24 cellular contexts compared by ENCODE assay signal in genomic region chr6:143804835-143805239, GRCh38. TPM values are rescaled to one million over a fixed set of nuclear protein-coding genes. Genes with fewer than 3 reads are reported as not detected.
DNase-seq lines count a peak whose midpoint lies in the region; ATAC-seq, FAIRE-seq and TF ChIP-seq lines count a peak whose summit lies in the region.
"Had no signal": no experiment of that assay in that cellular context is flagged by ENCODE, and none has a peak within 500 bp of the region (broad histone marks: within the 10 kb centered on the region; RNA-seq: fewer than 3 reads in every experiment).

No MANE protein-coding gene starts in this region.

- peak overlapping the region; percentile 84 for H3K27ac Mint-ChIP-seq in activated T-helper 2 cell treated with anti-CD3 and anti-CD28 coated beads, Interferon-gamma antibody, Interleukin-2, Interleukin-4, amounts not matched to agents 10 μg/mL and 5 μg/mL and 100 μg/mL, durations not matched to agents 14 hours and 24 hours and 36 hours
- H3K27ac Mint-ChIP-seq: activated B cell treated with CpG ODN at 0.5 μM for 24 hours; activated CD8-positive, alpha-beta memory T cell treated with anti-CD3 and anti-CD28 coated beads, Interleukin-2, amount 10 ng/mL, durations not matched to agents 7 days and 5 days had no signal

- peaks cover 52% of the 10 kb centered on the region for H3K4me1 Mint-ChIP-seq in activated T-helper 2 cell treated with anti-CD3 and anti-CD28 coated beads, Interferon-gamma antibody, Interleukin-2, Interleukin-4, amounts not matched to agents 10 μg/mL and 5 μg/mL and 100 μg/mL, durations not matched to agents 14 hours and 24 hours and 36 hours (ENCODE audit: low read depth)
- H3K4me1 Mint-ChIP-seq: activated B cell treated with CpG ODN at 0.5 μM for 24 hours, brain had no signal

- intact Hi-C loops in activated T-helper 2 cell treated with anti-CD3 and anti-CD28 coated beads, Interferon-gamma antibody, Interleukin-2, Interleukin-4, amounts not matched to agents 10 μg/mL and 5 μg/mL and 100 μg/mL, durations not matched to agents 14 hours and 24 hours and 36 hours (cut with micrococcal nuclease), result loop anchor here (5.0 to 10.0 kb wide), 4 partner anchors 248 to 890 kb away; partner anchors contain the start of gene HIVEP2

- peaks cover 23% of the 10 kb centered on the region for H3K9me3 Mint-ChIP-seq in activated T-helper 2 cell treated with anti-CD3 and anti-CD28 coated beads, Interferon-gamma antibody, Interleukin-2, Interleukin-4, amounts not matched to agents 10 μg/mL and 5 μg/mL and 100 μg/mL, durations not matched to agents 14 hours and 24 hours and 36 hours

- FAIRE-seq in frontal cortex (lab: Jason Lieb, UNC), result no peak

- H3K4me3 ChIP-seq in fibroblast of mammary gland (ENCODE audit: control insufficient read depth, low read depth, low read length), result no peak overlapping the region
- H3K4me3 ChIP-seq: esophagus squamous epithelium, vagina had no signal

- peaks cover 57% of the 10 kb centered on the region for H3K36me3 Mint-ChIP-seq in activated T-helper 2 cell treated with anti-CD3 and anti-CD28 coated beads, Interferon-gamma antibody, Interleukin-2, Interleukin-4, amounts not matched to agents 10 μg/mL and 5 μg/mL and 100 μg/mL, durations not matched to agents 14 hours and 24 hours and 36 hours (ENCODE audit: low read depth)

- no peak overlapping the region for H3K4me3 Mint-ChIP-seq in activated T-helper 2 cell treated with anti-CD3 and anti-CD28 coated beads, Interferon-gamma antibody, Interleukin-2, Interleukin-4, amounts not matched to agents 10 μg/mL and 5 μg/mL and 100 μg/mL, durations not matched to agents 14 hours and 24 hours and 36 hours (ENCODE audit: low read depth)
- H3K4me3 Mint-ChIP-seq: activated B cell treated with CpG ODN at 0.5 μM for 24 hours; activated CD8-positive, alpha-beta memory T cell treated with anti-CD3 and anti-CD28 coated beads, Interleukin-2, amount 10 ng/mL, durations not matched to agents 7 days and 5 days; brain; H9 had no signal

- TF ChIP-seq CTCF in fibroblast of mammary gland (conservative IDR thresholded peaks at IDR 0.05; ENCODE audit: control insufficient read depth, insufficient read depth, low read depth, low read length), result no peak

- ATAC-seq in GM21737 (IDR thresholded peaks at IDR 0.05; ENCODE audit: unreplicated experiment), result no peak
- ATAC-seq: activated CD8-positive, alpha-beta memory T cell treated with anti-CD3 and anti-CD28 coated beads, Interleukin-2, amount 10 ng/mL, durations not matched to agents 7 days and 5 days; Right ventricle myocardium inferior had no signal

- no peaks in the 10 kb centered on the region for H3K27me3 Mint-ChIP-seq in activated T-helper 2 cell treated with anti-CD3 and anti-CD28 coated beads, Interferon-gamma antibody, Interleukin-2, Interleukin-4, amounts not matched to agents 10 μg/mL and 5 μg/mL and 100 μg/mL, durations not matched to agents 14 hours and 24 hours and 36 hours (ENCODE audit: low read depth)
- H3K27me3 Mint-ChIP-seq: activated B cell treated with CpG ODN at 0.5 μM for 24 hours; activated CD8-positive, alpha-beta memory T cell treated with anti-CD3 and anti-CD28 coated beads, Interleukin-2, amount 10 ng/mL, durations not matched to agents 7 days and 5 days; brain had no signal

- DNase-seq in A172 (ENCODE audit: low spot score), result peak; percentile 25
- peak; percentile 62 for DNase-seq in EH (ENCODE audit: low read depth)
- DNase-seq in activated T-helper 2 cell treated with anti-CD3 and anti-CD28 coated beads, Interferon-gamma antibody, Interleukin-2, Interleukin-4, amounts not matched to agents 10 μg/mL and 5 μg/mL and 100 μg/mL, durations not matched to agents 14 hours and 24 hours and 36 hours (ENCODE audit: low spot score), result no peak
- DNase-seq in fibroblast of mammary gland (ENCODE audit: low read depth), result peak; percentile 24
- no peak for DNase-seq in NCI-H1048 (lab: John Stamatoyannopoulos, UW)
- no peak for DNase-seq in NCI-H524 treated with DMSO at 0.1 percent for 48 hours (lab: John Stamatoyannopoulos, UW)
- DNase-seq in frontal cortex (ENCODE audit: low spot score in 2 of 2), result no peak
- DNase-seq: activated B cell treated with CpG ODN at 0.5 μM for 24 hours; activated CD8-positive, alpha-beta memory T cell treated with anti-CD3 and anti-CD28 coated beads, Interleukin-2, amount 10 ng/mL, durations not matched to agents 7 days and 5 days; activated naive CD4-positive, alpha-beta T cell; Caco-2; esophagus squamous epithelium; H9; islet precursor cell; NCI-H2029 treated with DMSO at 0.1 percent for 48 hours; NCI-H524 had no signal

RNA-seq across cellular contexts. Expression of gene LTV1, which starts 38.3 kb away (rescaled TPM):
- total RNA-seq in A172 (2014; rRNA removed; shearing (Covaris generic)), result 41.2 and 46.3 TPM in 2 replicates
- total RNA-seq in activated T-helper 2 cell treated with anti-CD3 and anti-CD28 coated beads, Interferon-gamma antibody, Interleukin-2, Interleukin-4, amounts not matched to agents 10 μg/mL and 5 μg/mL and 100 μg/mL, durations not matched to agents 14 hours and 24 hours and 36 hours, result 41.2 and 44.7 TPM in 2 replicates
- total RNA-seq in frontal cortex, result 10.6 TPM

RNA-seq across cellular contexts. Expression of gene ZC2HC1B, which starts 59.4 kb away (rescaled TPM):
- not detected in 2 replicates for total RNA-seq in A172 (2014; rRNA removed; shearing (Covaris generic))
- total RNA-seq in activated T-helper 2 cell treated with anti-CD3 and anti-CD28 coated beads, Interferon-gamma antibody, Interleukin-2, Interleukin-4, amounts not matched to agents 10 μg/mL and 5 μg/mL and 100 μg/mL, durations not matched to agents 14 hours and 24 hours and 36 hours, result not detected in 2 replicates
- total RNA-seq in frontal cortex, result not detected
- total RNA-seq: Caco-2, esophagus squamous epithelium, G401, H9, lung microvascular endothelial cell, myocyte, omental fat pad, Right ventricle myocardium inferior, vagina had no signal

Comparison
In these comparisons a context has a peak if more than half of its experiments do, and no peak if none do; other contexts are left out.
1. DNase-seq: peak in A172 (single experiment), EH (single experiment) and fibroblast of mammary gland (single experiment); none in activated T-helper 2 cell treated with anti-CD3 and anti-CD28 coated beads, Interferon-gamma antibody, Interleukin-2, Interleukin-4, amounts not matched to agents 10 μg/mL and 5 μg/mL and 100 μg/mL, durations not matched to agents 14 hours and 24 hours and 36 hours (single experiment), NCI-H1048 (single experiment), NCI-H524 treated with DMSO at 0.1 percent for 48 hours (single experiment) and frontal cortex (0 of 2).